Comparison of ENCODE assay signal across 21 cellular contexts in the genomic region with DNA sequence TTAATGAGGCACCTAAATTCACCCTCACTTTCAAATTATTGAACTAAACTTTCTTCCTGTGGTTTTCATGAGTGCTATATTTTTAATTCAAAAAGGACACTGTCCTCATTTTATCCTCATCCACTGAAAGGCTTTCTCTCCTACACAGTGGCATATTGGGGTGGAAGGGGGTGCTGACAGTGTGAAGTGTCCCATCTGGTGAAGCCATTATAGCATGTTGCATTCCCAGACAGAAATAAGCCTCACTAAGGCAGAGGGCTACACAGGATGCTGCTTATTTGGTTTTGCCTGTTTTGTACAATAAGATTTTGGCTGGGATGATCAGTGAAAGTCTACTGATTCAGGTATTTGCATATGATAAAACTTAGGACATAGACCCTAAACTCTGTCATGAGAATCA.
"Had no signal": no experiment of that assay in that cellular context is flagged by ENCODE, and none has a peak within 500 bp of the region (broad histone marks: within the 10 kb centered on the region; RNA-seq: fewer than 3 reads in every experiment).

No MANE protein-coding gene starts in this region.

- H3K9me3 Mint-ChIP-seq: effector memory CD8-positive, alpha-beta T cell; endodermal cell had no signal

- H3K4me1 Mint-ChIP-seq: endodermal cell had no signal

- H3K27me3 Mint-ChIP-seq: dendritic cell treated with granulocyte-macrophage colony-stimulating factor and Interleukin-4, amounts not matched to agents 40 ng/mL and 50 ng/mL, for 4 days; effector memory CD8-positive, alpha-beta T cell had no signal

- H3K27ac Mint-ChIP-seq: dendritic cell treated with granulocyte-macrophage colony-stimulating factor and Interleukin-4, amounts not matched to agents 40 ng/mL and 50 ng/mL, for 4 days; effector memory CD8-positive, alpha-beta T cell; endodermal cell had no signal

- ATAC-seq: effector memory CD8-positive, alpha-beta T cell; esophagus mucosa; foreskin keratinocyte; gastrocnemius medialis; gastroesophageal sphincter had no signal

- H3K4me3 Mint-ChIP-seq: dendritic cell treated with granulocyte-macrophage colony-stimulating factor and Interleukin-4, amounts not matched to agents 40 ng/mL and 50 ng/mL, for 4 days; effector memory CD8-positive, alpha-beta T cell; endodermal cell had no signal

- DNase-seq: colonic mucosa; cortex of kidney; dermis blood vessel endothelial cell; dorsolateral prefrontal cortex; effector CD4-positive, alpha-beta T cell; effector CD8-positive, alpha-beta T cell; effector memory CD4-positive, alpha-beta T cell; effector memory CD8-positive, alpha-beta T cell; endodermal cell; erythroblast; esophagus squamous epithelium; foreskin fibroblast; foreskin keratinocyte; foreskin melanocyte; gastrocnemius medialis; glutamatergic neuron; head of caudate nucleus; heart left ventricle had no signal
